Comparison of ENCODE assay signal across 12 cellular contexts in genomic region chr17:45043268-45043681, GRCh38. TPM values are rescaled to one million over a fixed set of nuclear protein-coding genes. Genes with fewer than 3 reads are reported as not detected.
DNase-seq lines count a peak whose midpoint lies in the region; TF ChIP-seq lines count a peak whose summit lies in the region.
"Had no signal": no experiment of that assay in that cellular context is flagged by ENCODE, and none has a peak within 500 bp of the region (broad histone marks: within the 10 kb centered on the region; RNA-seq: fewer than 3 reads in every experiment).

No MANE protein-coding gene starts in this region.

- H3K4me1 ChIP-seq in cardiac muscle cell (ENCODE audit: low read depth): peaks cover 25% of the 10 kb centered on the region
- H3K4me1 ChIP-seq in sigmoid colon: peaks cover 0 to 55% (median 34%) of the 10 kb centered on the region in 4 donors

- no peaks in the 10 kb centered on the region for H3K27me3 Mint-ChIP-seq in activated naive CD8-positive, alpha-beta T cell treated with anti-CD3 and anti-CD28 coated beads for 36 hours

- no peaks in the 10 kb centered on the region for H3K9me3 Mint-ChIP-seq in activated naive CD8-positive, alpha-beta T cell treated with anti-CD3 and anti-CD28 coated beads for 36 hours

- peaks cover 29% of the 10 kb centered on the region for H3K4me1 Mint-ChIP-seq in activated naive CD8-positive, alpha-beta T cell treated with anti-CD3 and anti-CD28 coated beads for 36 hours

- no peak overlapping the region for H3K4me3 Mint-ChIP-seq in activated naive CD8-positive, alpha-beta T cell treated with anti-CD3 and anti-CD28 coated beads for 36 hours

- TF ChIP-seq POLR2A in sigmoid colon (IDR thresholded peaks at IDR 0.05): no peak

- H3K9me3 ChIP-seq in cardiac muscle cell (ENCODE audit: low read depth): no peaks in the 10 kb centered on the region
- no peaks in the 10 kb centered on the region for H3K9me3 ChIP-seq in sigmoid colon

- intact Hi-C loops in sigmoid colon (cut with DNase I): no loop called here

- H3K27ac Mint-ChIP-seq in activated naive CD8-positive, alpha-beta T cell treated with anti-CD3 and anti-CD28 coated beads for 36 hours: peak overlapping the region; percentile 56

- H3K27ac ChIP-seq in cardiac muscle cell (peak overlapping the region; percentile 66), sigmoid colon (peak overlapping the region; percentile 41 to 59 (median 48))

- peaks cover 5% of the 10 kb centered on the region for H3K36me3 Mint-ChIP-seq in activated naive CD8-positive, alpha-beta T cell treated with anti-CD3 and anti-CD28 coated beads for 36 hours

- TF ChIP-seq EP300 in sigmoid colon (IDR thresholded peaks at IDR 0.05): no peak

- H3K4me3 ChIP-seq in cardiac muscle cell (no peak overlapping the region), sigmoid colon (no peak overlapping the region)

- no peaks in the 10 kb centered on the region for H3K27me3 ChIP-seq in cardiac muscle cell
- H3K27me3 ChIP-seq in sigmoid colon: no peaks in the 10 kb centered on the region

- TF ChIP-seq CTCF in GM10266 (IDR thresholded peaks at IDR 0.05; ENCODE audit: control insufficient read depth, insufficient read depth, low read depth, missing control alignments): no peak
- no peak for TF ChIP-seq CTCF in cardiac muscle cell (IDR thresholded peaks at IDR 0.05; ENCODE audit: low read depth, low read length)
- no peak for TF ChIP-seq CTCF in sigmoid colon (IDR thresholded peaks at IDR 0.05)

- DNase-seq in GM10266 (ENCODE audit: extremely low spot score) (peak; percentile 1), cardiac muscle cell (ENCODE audit: low read depth in 1 of 2, low spot score in 1 of 2) (no peak), sigmoid colon (peak; percentile 79), SW480 (ENCODE audit: low spot score) (no peak), T1000 (lab: John Stamatoyannopoulos, UW) (no peak), HuH-7.5 (ENCODE audit: low spot score) (no peak), NCI-H748 treated with DMSO at 0.1 percent for 48 hours (lab: John Stamatoyannopoulos, UW) (no peak)
- no peak for DNase-seq in activated naive CD8-positive, alpha-beta T cell treated with anti-CD3 and anti-CD28 coated beads for 36 hours
- DNase-seq: activated naive CD4-positive, alpha-beta T cell; GF-D8; NK-92 treated with Interleukin-12 subunit alpha and Interleukin-12 subunit beta, amount 100 ng/mL, for 24 hours; stimulated activated naive CD4-positive, alpha-beta T cell had no signal

- H3K36me3 ChIP-seq in cardiac muscle cell: no peaks in the 10 kb centered on the region
- H3K36me3 ChIP-seq in sigmoid colon: no peaks in the 10 kb centered on the region

- WGBS in sigmoid colon, 2 donors: 83 to 89% methylated on average over 10 of the region's 10 CpGs

RNA-seq across cellular contexts. Expression of gene DCAKD, which starts 8.2 kb away (rescaled TPM):
- 10 to 100 TPM; 29.0 to 31.4 TPM for total RNA-seq in activated naive CD8-positive, alpha-beta T cell treated with anti-CD3 and anti-CD28 coated beads for 36 hours
- total RNA-seq in cardiac muscle cell: 113 and 141 TPM in 2 replicates
- 60.6 and 66.0 TPM in 2 replicates for polyA plus RNA-seq in cardiac muscle cell
- 10 to 100 TPM; 25.2 to 46.0 (median 31.9) TPM for total RNA-seq in sigmoid colon
- polyA plus RNA-seq in sigmoid colon: 10 to 100 TPM in 1 of 3 donors, 1 to 10 TPM in 2; 5.1 to 14.7 (median 7.8) TPM

RNA-seq across cellular contexts. Expression of gene NMT1, which starts 17.8 kb away (rescaled TPM):
- total RNA-seq in activated naive CD8-positive, alpha-beta T cell treated with anti-CD3 and anti-CD28 coated beads for 36 hours: 100 to 1,000 TPM; 168 to 170 TPM
- 83.1 and 113 TPM in 2 replicates for total RNA-seq in cardiac muscle cell
- 85.2 and 92.9 TPM in 2 replicates for polyA plus RNA-seq in cardiac muscle cell
- 10 to 100 TPM; 41.0 to 59.2 (median 55.6) TPM for total RNA-seq in sigmoid colon
- polyA plus RNA-seq in sigmoid colon: 10 to 100 TPM; 13.2 to 38.4 (median 15.3) TPM

Comparison
In these comparisons a context has a peak if more than half of its experiments do, and no peak if none do; other contexts are left out.
1. DNase-seq: peak in GM10266 (single experiment) and sigmoid colon (single experiment); none in activated naive CD8-positive, alpha-beta T cell treated with anti-CD3 and anti-CD28 coated beads for 36 hours (single experiment), cardiac muscle cell (0 of 2), SW480 (single experiment), T1000 (single experiment), HuH-7.5 (single experiment) and NCI-H748 treated with DMSO at 0.1 percent for 48 hours (single experiment).